Comparison of ENCODE assay signal across 8 cellular contexts in genomic region chr3:11290743-11291680, GRCh38. TPM values are rescaled to one million over a fixed set of nuclear protein-coding genes. Genes with fewer than 3 reads are reported as not detected.
DNase-seq lines count a peak whose midpoint lies in the region; ATAC-seq and TF ChIP-seq lines count a peak whose summit lies in the region.

No MANE protein-coding gene starts in this region.

- H3K27me3 Mint-ChIP-seq in activated T-helper 17 cell treated with anti-CD3 and anti-CD28 coated beads, Interleukin-2, amount 50 U/mL, for 72 hours, result no peaks in the 10 kb centered on the region
- H3K27me3 Mint-ChIP-seq in naive B cell, result no peaks in the 10 kb centered on the region
- no peaks in the 10 kb centered on the region for H3K27me3 Mint-ChIP-seq in WTC11 (ENCODE audit: low read depth)

- ATAC-seq in GM18517 (IDR thresholded peaks at IDR 0.05; ENCODE audit: unreplicated experiment) (peak; percentile 43), HG03175 (IDR thresholded peaks at IDR 0.05; ENCODE audit: unreplicated experiment) (peak; percentile 50), naive B cell (ENCODE audit: low read depth in 2 of 2) (peak; percentile 18 to 25), WTC11 (no peak)
- ATAC-seq in activated T-helper 17 cell treated with anti-CD3 and anti-CD28 coated beads, Interleukin-2, amount 50 U/mL, for 72 hours (replicated peaks), result peak; percentile 75

- peak overlapping the region; percentile 91 for H3K27ac Mint-ChIP-seq in activated T-helper 17 cell treated with anti-CD3 and anti-CD28 coated beads, Interleukin-2, amount 50 U/mL, for 72 hours
- H3K27ac Mint-ChIP-seq in naive B cell (peak overlapping the region; percentile 90 to 99 (median 98)), WTC11 (no peak overlapping the region)

- peak; percentile 24 for DNase-seq in naive B cell
- no peak for DNase-seq in NCI-H2171 (lab: John Stamatoyannopoulos, UW)
- no peak for DNase-seq in cortex of kidney (lab: John Stamatoyannopoulos, UW)
- no peak for DNase-seq in NCI-H1417 (lab: John Stamatoyannopoulos, UW)
- DNase-seq in WTC11 (ENCODE audit: low spot score), result no peak

- POLR2A ChIA-PET in WTC11 (lab: Charles Lee), result no interaction called here

- H3K36me3 Mint-ChIP-seq in activated T-helper 17 cell treated with anti-CD3 and anti-CD28 coated beads, Interleukin-2, amount 50 U/mL, for 72 hours (ENCODE audit: low read depth), result peaks cover 40% of the 10 kb centered on the region
- peaks cover 0 to 3% of the 10 kb centered on the region in 2 donors for H3K36me3 Mint-ChIP-seq in naive B cell
- H3K36me3 Mint-ChIP-seq in WTC11, result no peaks in the 10 kb centered on the region

- H3K9me3 Mint-ChIP-seq in activated T-helper 17 cell treated with anti-CD3 and anti-CD28 coated beads, Interleukin-2, amount 50 U/mL, for 72 hours, result no peaks in the 10 kb centered on the region
- H3K9me3 Mint-ChIP-seq in naive B cell (peaks cover 0 to 2% (median 0%) of the 10 kb centered on the region in 7 donors), WTC11 (no peaks in the 10 kb centered on the region)

- TF ChIP-seq CTCF in WTC11 (IDR thresholded peaks at IDR 0.05), result no peak

- peak overlapping the region; percentile 70 for H3K4me3 Mint-ChIP-seq in activated T-helper 17 cell treated with anti-CD3 and anti-CD28 coated beads, Interleukin-2, amount 50 U/mL, for 72 hours
- peak overlapping the region in 6 of 8 donors; percentile 44 to 78 (median 68) for H3K4me3 Mint-ChIP-seq in naive B cell
- H3K4me3 Mint-ChIP-seq in WTC11, result no peak overlapping the region

- H3K4me1 Mint-ChIP-seq in activated T-helper 17 cell treated with anti-CD3 and anti-CD28 coated beads, Interleukin-2, amount 50 U/mL, for 72 hours, result peaks cover 46% of the 10 kb centered on the region
- H3K4me1 Mint-ChIP-seq in naive B cell, result peaks cover 48 to 56% (median 54%) of the 10 kb centered on the region in 3 donors
- H3K4me1 Mint-ChIP-seq in WTC11, result no peaks in the 10 kb centered on the region

- CTCF ChIA-PET in WTC11 (lab: Charles Lee), result interaction anchor here (1.4 to 1.5 kb wide), 2 partner anchors 19 to 231 kb away, joined by 4 read pairs; partner anchors contain the start of gene ATG7

TF ChIP-seq in WTC11, 78 proteins besides CTCF, POLR2A, EP300 and RAD21 (continues in another document):
- TF ChIP-seq, protein P1, sequence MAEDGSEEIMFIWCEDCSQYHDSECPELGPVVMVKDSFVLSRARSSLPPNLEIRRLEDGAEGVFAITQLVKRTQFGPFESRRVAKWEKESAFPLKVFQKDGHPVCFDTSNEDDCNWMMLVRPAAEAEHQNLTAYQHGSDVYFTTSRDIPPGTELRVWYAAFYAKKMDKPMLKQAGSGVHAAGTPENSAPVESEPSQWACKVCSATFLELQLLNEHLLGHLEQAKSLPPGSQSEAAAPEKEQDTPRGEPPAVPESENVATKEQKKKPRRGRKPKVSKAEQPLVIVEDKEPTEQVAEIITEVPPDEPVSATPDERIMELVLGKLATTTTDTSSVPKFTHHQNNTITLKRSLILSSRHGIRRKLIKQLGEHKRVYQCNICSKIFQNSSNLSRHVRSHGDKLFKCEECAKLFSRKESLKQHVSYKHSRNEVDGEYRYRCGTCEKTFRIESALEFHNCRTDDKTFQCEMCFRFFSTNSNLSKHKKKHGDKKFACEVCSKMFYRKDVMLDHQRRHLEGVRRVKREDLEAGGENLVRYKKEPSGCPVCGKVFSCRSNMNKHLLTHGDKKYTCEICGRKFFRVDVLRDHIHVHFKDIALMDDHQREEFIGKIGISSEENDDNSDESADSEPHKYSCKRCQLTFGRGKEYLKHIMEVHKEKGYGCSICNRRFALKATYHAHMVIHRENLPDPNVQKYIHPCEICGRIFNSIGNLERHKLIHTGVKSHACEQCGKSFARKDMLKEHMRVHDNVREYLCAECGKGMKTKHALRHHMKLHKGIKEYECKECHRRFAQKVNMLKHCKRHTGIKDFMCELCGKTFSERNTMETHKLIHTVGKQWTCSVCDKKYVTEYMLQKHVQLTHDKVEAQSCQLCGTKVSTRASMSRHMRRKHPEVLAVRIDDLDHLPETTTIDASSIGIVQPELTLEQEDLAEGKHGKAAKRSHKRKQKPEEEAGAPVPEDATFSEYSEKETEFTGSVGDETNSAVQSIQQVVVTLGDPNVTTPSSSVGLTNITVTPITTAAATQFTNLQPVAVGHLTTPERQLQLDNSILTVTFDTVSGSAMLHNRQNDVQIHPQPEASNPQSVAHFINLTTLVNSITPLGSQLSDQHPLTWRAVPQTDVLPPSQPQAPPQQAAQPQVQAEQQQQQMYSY (CRISPR knock-in tag; IDR thresholded peaks at IDR 0.05), result no peak
- no peak for TF ChIP-seq ZNF281 (CRISPR knock-in tag; IDR thresholded peaks at IDR 0.05)
- no peak for TF ChIP-seq MXD4 (CRISPR knock-in tag; IDR thresholded peaks at IDR 0.05; ENCODE audit: borderline replicate concordance)
- no peak for TF ChIP-seq JAZF1 (CRISPR knock-in tag; IDR thresholded peaks at IDR 0.05)
- no peak for TF ChIP-seq IRF2 (CRISPR knock-in tag; IDR thresholded peaks at IDR 0.05; ENCODE audit: borderline replicate concordance, low read depth)
- TF ChIP-seq FOXP4 (CRISPR knock-in tag; IDR thresholded peaks at IDR 0.05), result no peak
- no peak for TF ChIP-seq JUN (CRISPR knock-in tag; IDR thresholded peaks at IDR 0.05)
- no peak for TF ChIP-seq SMAD3 (CRISPR knock-in tag; IDR thresholded peaks at IDR 0.05; ENCODE audit: borderline replicate concordance)
- TF ChIP-seq SMAD4 (CRISPR knock-in tag; IDR thresholded peaks at IDR 0.05), result no peak
- TF ChIP-seq, protein P2, sequence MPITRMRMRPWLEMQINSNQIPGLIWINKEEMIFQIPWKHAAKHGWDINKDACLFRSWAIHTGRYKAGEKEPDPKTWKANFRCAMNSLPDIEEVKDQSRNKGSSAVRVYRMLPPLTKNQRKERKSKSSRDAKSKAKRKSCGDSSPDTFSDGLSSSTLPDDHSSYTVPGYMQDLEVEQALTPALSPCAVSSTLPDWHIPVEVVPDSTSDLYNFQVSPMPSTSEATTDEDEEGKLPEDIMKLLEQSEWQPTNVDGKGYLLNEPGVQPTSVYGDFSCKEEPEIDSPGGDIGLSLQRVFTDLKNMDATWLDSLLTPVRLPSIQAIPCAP (CRISPR knock-in tag; IDR thresholded peaks at IDR 0.05), result no peak
- no peak for TF ChIP-seq OVOL2 (CRISPR knock-in tag; IDR thresholded peaks at IDR 0.05; ENCODE audit: borderline replicate concordance)
- TF ChIP-seq ATF1 (CRISPR knock-in tag; IDR thresholded peaks at IDR 0.05), result no peak
- TF ChIP-seq, protein P3, sequence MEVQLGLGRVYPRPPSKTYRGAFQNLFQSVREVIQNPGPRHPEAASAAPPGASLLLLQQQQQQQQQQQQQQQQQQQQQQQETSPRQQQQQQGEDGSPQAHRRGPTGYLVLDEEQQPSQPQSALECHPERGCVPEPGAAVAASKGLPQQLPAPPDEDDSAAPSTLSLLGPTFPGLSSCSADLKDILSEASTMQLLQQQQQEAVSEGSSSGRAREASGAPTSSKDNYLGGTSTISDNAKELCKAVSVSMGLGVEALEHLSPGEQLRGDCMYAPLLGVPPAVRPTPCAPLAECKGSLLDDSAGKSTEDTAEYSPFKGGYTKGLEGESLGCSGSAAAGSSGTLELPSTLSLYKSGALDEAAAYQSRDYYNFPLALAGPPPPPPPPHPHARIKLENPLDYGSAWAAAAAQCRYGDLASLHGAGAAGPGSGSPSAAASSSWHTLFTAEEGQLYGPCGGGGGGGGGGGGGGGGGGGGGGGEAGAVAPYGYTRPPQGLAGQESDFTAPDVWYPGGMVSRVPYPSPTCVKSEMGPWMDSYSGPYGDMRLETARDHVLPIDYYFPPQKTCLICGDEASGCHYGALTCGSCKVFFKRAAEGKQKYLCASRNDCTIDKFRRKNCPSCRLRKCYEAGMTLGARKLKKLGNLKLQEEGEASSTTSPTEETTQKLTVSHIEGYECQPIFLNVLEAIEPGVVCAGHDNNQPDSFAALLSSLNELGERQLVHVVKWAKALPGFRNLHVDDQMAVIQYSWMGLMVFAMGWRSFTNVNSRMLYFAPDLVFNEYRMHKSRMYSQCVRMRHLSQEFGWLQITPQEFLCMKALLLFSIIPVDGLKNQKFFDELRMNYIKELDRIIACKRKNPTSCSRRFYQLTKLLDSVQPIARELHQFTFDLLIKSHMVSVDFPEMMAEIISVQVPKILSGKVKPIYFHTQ (CRISPR knock-in tag; IDR thresholded peaks at IDR 0.05), result no peak

RNA-seq across cellular contexts. Expression of gene ATG7, which starts 18.8 kb away (rescaled TPM):
- total RNA-seq in activated T-helper 17 cell treated with anti-CD3 and anti-CD28 coated beads, Interleukin-2, amount 50 U/mL, for 72 hours, result 10 to 100 TPM; 34.6 to 37.7 TPM
- polyA plus RNA-seq in naive B cell (ENCODE audit: low read depth in 6 of 6), result 10 to 100 TPM; 15.5 to 36.9 (median 18.4) TPM
- 17.4 to 21.2 TPM (median 17.5 TPM) in 3 replicates for total RNA-seq in WTC11 (2021)
